ENCODE assay signal across 9 cellular contexts in the genomic region with DNA sequence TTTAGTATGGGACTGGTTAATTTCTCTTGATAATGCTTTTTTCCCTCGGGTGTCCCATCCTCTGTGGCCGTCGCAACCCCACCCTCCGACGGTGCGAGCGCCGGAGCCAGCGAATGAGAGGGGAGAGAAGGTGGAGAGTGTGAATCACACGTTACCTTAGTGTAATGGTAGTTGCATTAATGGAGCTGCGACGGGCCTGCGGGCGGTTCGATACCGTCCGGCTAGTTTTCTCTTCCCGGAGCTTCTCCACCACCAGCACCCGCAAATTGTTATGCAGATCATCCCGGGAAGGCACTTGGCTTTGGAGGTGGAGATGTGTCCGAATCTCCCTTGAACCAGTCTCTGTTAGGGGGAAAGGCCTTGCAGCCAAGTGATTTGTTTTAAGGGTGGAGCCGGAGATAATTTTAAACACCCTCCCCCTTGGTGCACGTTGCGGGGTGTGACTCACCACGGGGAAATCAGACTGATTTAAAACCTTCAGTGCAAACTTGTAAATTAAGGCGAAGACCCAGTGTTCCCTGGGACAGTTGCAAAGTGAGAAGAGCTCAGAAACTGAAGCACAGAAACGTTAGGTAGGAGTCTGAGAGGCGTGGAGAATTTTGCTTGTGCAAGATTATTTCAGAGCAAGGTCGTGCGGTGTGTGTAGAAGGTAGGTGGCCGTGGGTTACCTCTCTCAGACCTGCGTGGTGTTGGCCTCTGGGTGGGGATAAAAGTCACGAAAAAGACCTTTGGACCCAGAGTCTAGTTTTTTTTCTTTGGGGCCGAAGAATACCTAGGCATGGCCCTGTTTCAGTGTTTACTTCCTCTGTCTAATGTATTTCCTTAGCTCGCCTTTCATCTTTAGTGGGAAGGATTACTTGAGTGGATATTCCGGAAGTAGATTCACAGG. TPM values are rescaled to one million over a fixed set of nuclear protein-coding genes. Genes with fewer than 3 reads are reported as not detected.
DNase-seq lines count a peak whose midpoint lies in the region; ATAC-seq, FAIRE-seq and TF ChIP-seq lines count a peak whose summit lies in the region.
"Had no signal": no experiment of that assay in that cellular context is flagged by ENCODE, and none has a peak within 500 bp of the region (broad histone marks: within the 10 kb centered on the region; RNA-seq: fewer than 3 reads in every experiment).

No MANE protein-coding gene starts in this region.

- H3K4me3 ChIP-seq in BJ (ENCODE audit: low read depth, low read length) = peak overlapping the region; percentile 96
- peak overlapping the region; percentile 75 to 96 (median 88) for H3K4me3 ChIP-seq in pancreas
- peak overlapping the region; percentile 81 to 97 (median 94) for H3K4me3 ChIP-seq in transverse colon

- H3K4me1 ChIP-seq in pancreas (peaks cover 37 to 48% (median 41%) of the 10 kb centered on the region in 3 donors), transverse colon (peaks cover 28 to 59% (median 53%) of the 10 kb centered on the region in 4 donors)

- H3K36me3 ChIP-seq in BJ (ENCODE audit: control insufficient read depth, insufficient read depth, low read length) (no peaks in the 10 kb centered on the region), pancreas (no peaks in the 10 kb centered on the region), transverse colon (no peaks in the 10 kb centered on the region)

- CTCF ChIA-PET in BJ (lab: Yijun Ruan, JAX) = interaction anchor here (0.6 to 3.9 kb wide), 4 partner anchors 13 to 440 kb away, joined by 4 to 27 read pairs (median 7); no protein-coding TSS in a partner anchor

- in situ Hi-C loops in transverse colon (cut with MboI; ENCODE audit: low pct_ligation_motif_present in 1 of 4, low pct_unique_long_range_greater_than_20kb in 1 of 4, low sequenced_read_pairs in 3 of 4) = loop anchor here in 2 of 4 donors (5.0 to 10.0 kb wide), 2 partner anchors 69 to 71 kb away; no protein-coding TSS in a partner anchor

- no peak for DNase-seq in BJ (ENCODE audit: low read depth)
- DNase-seq in GM19240 (ENCODE audit: insufficient read length, low spot score) = peak; percentile 33
- DNase-seq in SHP77 (lab: John Stamatoyannopoulos, UW) = peak; percentile 55 to 64
- DNase-seq in activated gamma-delta T cell (lab: John Stamatoyannopoulos, UW) = peak; percentile 53
- DNase-seq in glomerular visceral epithelial cell (ENCODE audit: extremely low spot score) = peak; percentile 86
- DNase-seq in pancreas = peak; percentile 65 to 79 (median 72)
- peak; percentile 87 for DNase-seq in transverse colon

- H3K27me3 ChIP-seq in BJ (ENCODE audit: control insufficient read depth, insufficient read depth, low read length) (no peaks in the 10 kb centered on the region), pancreas (no peaks in the 10 kb centered on the region), transverse colon (no peaks in the 10 kb centered on the region)

- H3K9me3 ChIP-seq in pancreas (no peaks in the 10 kb centered on the region), transverse colon (no peaks in the 10 kb centered on the region)

- TF ChIP-seq POLR2A in transverse colon (IDR thresholded peaks at IDR 0.05) = peak; percentile 79

- POLR2A ChIA-PET in BJ (lab: Charles Lee) = interaction anchor here (0.8 kb wide), 1 partner anchor 25 kb away, joined by 4 read pairs; no protein-coding TSS in a partner anchor

- TF ChIP-seq CTCF in BJ (IDR thresholded peaks at IDR 0.05; ENCODE audit: insufficient read depth, low read depth, low read length) = no peak
- TF ChIP-seq CTCF in pancreas (IDR thresholded peaks at IDR 0.05) = no peak
- TF ChIP-seq CTCF in transverse colon (IDR thresholded peaks at IDR 0.05) = no peak

- intact Hi-C loops in pancreas (cut with DNase I) (loop anchor here in 1 of 3 donors (5.0 kb wide), 1 partner anchor 71 kb away; no protein-coding TSS in a partner anchor), transverse colon (cut with DNase I; ENCODE audit: low total_unique reads) (loop anchor here (2.0 to 10.0 kb wide), 2 partner anchors 71 to 169 kb away; no protein-coding TSS in a partner anchor)

- peak; percentile 33 for ATAC-seq in HG03439 (IDR thresholded peaks at IDR 0.05; ENCODE audit: unreplicated experiment)
- ATAC-seq in pancreas = peak; percentile 53 to 67 (median 56)

- no peak for TF ChIP-seq EP300 in transverse colon (IDR thresholded peaks at IDR 0.05; ENCODE audit: low read depth)

- H3K27ac ChIP-seq in pancreas = peak overlapping the region; percentile 96 to 99 (median 98)
- peak overlapping the region; percentile 99 to 100 (median 99) for H3K27ac ChIP-seq in transverse colon

- WGBS in pancreas, 2 donors = 2 to 3% methylated on average over 36 of the region's 36 CpGs
- 5 to 7% methylated on average over 7 to 36 of the region's 36 CpGs for WGBS in transverse colon (ENCODE audit: low coverage in 1 of 2), 2 donors

- no peak for FAIRE-seq in pancreas (lab: Jason Lieb, UNC)

RNA-seq across cellular contexts. Expression of gene AFF1, which starts 1.3 kb away (rescaled TPM):
- polyA plus RNA-seq in BJ (2011; rRNA removed) (7.5 and 11.0 TPM in 2 replicates), pancreas (10 to 100 TPM; 11.8 to 13.0 TPM)
- polyA minus RNA-seq in BJ (2011; rRNA and poly(A)+ RNA removed) = 37.4 and 49.1 TPM in 2 replicates
- total RNA-seq in pancreas (10 to 100 TPM; 35.8 to 62.0 (median 40.9) TPM), transverse colon (100 to 1,000 TPM in 1 of 4 donors, 10 to 100 TPM in 3; 77.1 to 151 (median 97.0) TPM)

RNA-seq across cellular contexts. Expression of gene C4orf36, which starts 43.9 kb away (rescaled TPM):
- polyA plus RNA-seq in BJ (2011; rRNA removed) (3.0 and 3.1 TPM in 2 replicates), pancreas (under 1 TPM; 0.65 to 0.87 TPM)
- polyA minus RNA-seq in BJ (2011; rRNA and poly(A)+ RNA removed) = 0.46 and 0.85 TPM in 2 replicates
- total RNA-seq in pancreas (under 1 TPM in 5 of 6 donors, not detected in 1; 0.35 to 0.88 (median 0.64) TPM), transverse colon (under 1 TPM in 2 of 4 donors, not detected in 2; 0.27 to 0.32 TPM)
- total RNA-seq: T-helper 1 cell treated with Interleukin-12 subunit alpha and Interleukin-12 subunit beta and Interleukin-4 antibody, amounts not matched to agents 30 ng/mL and 1 ng/mL, for 36 hours had no signal
